ENCODE assay signal across 12 cellular contexts in the genomic region with DNA sequence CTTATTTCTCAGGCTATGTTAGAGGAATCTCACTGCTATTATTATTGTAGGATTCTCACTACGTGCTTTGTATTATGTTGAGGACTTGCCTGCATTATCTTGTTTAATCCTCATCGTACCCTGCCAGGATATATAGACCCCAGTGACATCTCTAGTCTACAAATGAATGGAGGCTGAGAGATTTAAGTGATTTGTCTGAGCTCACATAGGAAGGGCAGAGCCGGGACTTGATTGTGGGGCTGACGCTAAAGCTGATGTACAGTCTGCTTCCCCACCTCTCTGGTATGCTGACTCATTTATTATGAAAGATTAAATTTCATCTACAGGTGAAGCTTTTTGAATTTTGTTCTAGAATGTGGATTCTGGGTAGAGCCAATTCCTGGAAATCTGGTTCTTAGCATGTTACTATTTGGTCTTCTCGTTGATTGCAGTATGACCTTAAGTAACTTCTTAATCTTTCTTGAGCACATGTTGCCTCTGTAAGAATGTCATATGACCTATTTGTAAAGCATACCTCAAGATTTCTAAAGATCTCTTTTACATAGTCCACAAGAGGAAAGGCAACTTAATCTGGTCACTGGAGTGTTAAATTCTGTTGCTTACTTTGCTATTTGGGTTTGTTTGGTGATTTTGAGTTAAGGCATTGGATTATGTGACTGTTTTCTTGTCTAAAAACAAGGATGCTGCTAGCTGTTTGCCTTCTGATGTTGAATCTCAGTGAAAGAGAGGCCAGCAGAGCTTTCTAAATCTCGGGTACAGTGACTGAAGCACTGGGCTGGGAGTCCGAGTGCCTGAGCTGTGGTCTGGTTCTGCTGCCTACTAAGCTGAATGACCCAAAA. TPM values are rescaled to one million over a fixed set of nuclear protein-coding genes. Genes with fewer than 3 reads are reported as not detected.
A peak's percentile ranks its signal among the peaks of the same experiment; 100 is the strongest.
DNase-seq lines count a peak whose midpoint lies in the region; ATAC-seq, FAIRE-seq and TF ChIP-seq lines count a peak whose summit lies in the region.
"Had no signal": no experiment of that assay in that cellular context is flagged by ENCODE, and none has a peak within 500 bp of the region (broad histone marks: within the 10 kb centered on the region; RNA-seq: fewer than 3 reads in every experiment).

No MANE protein-coding gene starts in this region.

- H2BK120ac ChIP-seq in trophoblast cell (ENCODE audit: insufficient read depth, low read length, poor library complexity) = peak overlapping the region; percentile 43

- no peak overlapping the region for H2BK5ac ChIP-seq in trophoblast cell (ENCODE audit: low read depth, low read length, poor library complexity)

- no peak overlapping the region for H4K91ac ChIP-seq in trophoblast cell (ENCODE audit: low read depth, low read length)

- no peak overlapping the region for H2AK5ac ChIP-seq in trophoblast cell (ENCODE audit: low read length)

- DNase-seq in RWPE2 (ENCODE audit: low spot score) (no peak), epithelial cell of proximal tubule (ENCODE audit: low read depth) (no peak), trophoblast cell (no peak), NCI-H1436 (lab: John Stamatoyannopoulos, UW) (no peak), cerebellum (ENCODE audit: low spot score) (no peak)
- DNase-seq: activated CD4-positive, alpha-beta T cell treated with anti-CD3 and anti-CD28 coated beads, Interleukin-2, amount 50 U/mL, for 1 hour; glutamatergic neuron; NCI-H1105 treated with DMSO at 0.1 percent for 48 hours; retina had no signal

- H3K36me3 ChIP-seq in RWPE2 (ENCODE audit: low read depth) = peaks cover 10% of the 10 kb centered on the region
- H3K36me3 ChIP-seq in trophoblast cell (ENCODE audit: control insufficient read depth in 1 of 2, insufficient read depth in 2 of 2, low read length in 2 of 2) = no peaks in the 10 kb centered on the region

- H3K9ac ChIP-seq in trophoblast cell (ENCODE audit: low read length) = no peak overlapping the region

- H2AFZ ChIP-seq in trophoblast cell (ENCODE audit: insufficient read depth, low read length, poor library complexity) = no peak overlapping the region

- H3K27ac ChIP-seq in RWPE2 (ENCODE audit: poor library complexity, severe bottlenecking) (peak overlapping the region; percentile 57), trophoblast cell (ENCODE audit: low read depth, low read length) (no peak overlapping the region)

- H4K12ac ChIP-seq in trophoblast cell (ENCODE audit: low read depth, low read length) = no peak overlapping the region

- WGBS in trophoblast cell (ENCODE audit: extremely low coverage, insufficient coverage, insufficient read length) = no CpG with 5 or more reads among the region's 7 CpGs

- H3K4me3 ChIP-seq in RWPE2 (ENCODE audit: severe bottlenecking) = no peak overlapping the region
- H3K4me3 ChIP-seq in epithelial cell of proximal tubule (ENCODE audit: low read depth, low read length) = peak overlapping the region; percentile 2
- no peak overlapping the region for H3K4me3 ChIP-seq in trophoblast cell (ENCODE audit: low read depth, low read length)

- H3K14ac ChIP-seq in trophoblast cell (ENCODE audit: low read length) = no peak overlapping the region

- no peaks in the 10 kb centered on the region for H3K27me3 ChIP-seq in RWPE2 (ENCODE audit: insufficient read depth, poor library complexity, severe bottlenecking)
- H3K27me3 ChIP-seq in trophoblast cell (ENCODE audit: insufficient read depth, low read length) = no peaks in the 10 kb centered on the region

- no peak overlapping the region for H3K4me2 ChIP-seq in trophoblast cell (ENCODE audit: low read length)

- TF ChIP-seq CTCF in RWPE2 (IDR thresholded peaks at IDR 0.05; ENCODE audit: poor library complexity, severe bottlenecking) = no peak
- no peak for TF ChIP-seq CTCF in epithelial cell of proximal tubule (conservative IDR thresholded peaks at IDR 0.05; ENCODE audit: low read depth, low read length)

- H3K9me3 ChIP-seq in RWPE2 (ENCODE audit: severe bottlenecking) = no peaks in the 10 kb centered on the region
- no peaks in the 10 kb centered on the region for H3K9me3 ChIP-seq in trophoblast cell (ENCODE audit: insufficient read depth, low read depth, low read length)

- no peak overlapping the region for H2BK12ac ChIP-seq in trophoblast cell (ENCODE audit: low read length)

- H3K4me1 ChIP-seq in RWPE2 (ENCODE audit: insufficient read depth, poor library complexity, severe bottlenecking) (peaks cover 24% of the 10 kb centered on the region), trophoblast cell (ENCODE audit: control insufficient read depth in 1 of 2, insufficient read depth in 2 of 2, low read length in 2 of 2) (peaks cover 4% of the 10 kb centered on the region in 2 experiments)

- H3K79me1 ChIP-seq in trophoblast cell (ENCODE audit: low read length) = peaks cover 2% of the 10 kb centered on the region

- H4K8ac ChIP-seq in trophoblast cell (ENCODE audit: low read depth, low read length) = no peak overlapping the region

- no peak overlapping the region for H3K18ac ChIP-seq in trophoblast cell (ENCODE audit: low read length)

- H3K23ac ChIP-seq in trophoblast cell (ENCODE audit: low read length) = no peak overlapping the region

- ATAC-seq in RWPE2 (ENCODE audit: low read depth) (peak; percentile 87), GM21576 (IDR thresholded peaks at IDR 0.05; ENCODE audit: unreplicated experiment) (no peak), GM19452 (IDR thresholded peaks at IDR 0.05; ENCODE audit: unreplicated experiment) (no peak)

- peak; percentile 89 for FAIRE-seq in G401.6 (lab: Jason Lieb, UNC)

- H3K79me2 ChIP-seq in trophoblast cell (ENCODE audit: control insufficient read depth, insufficient read depth, low read length, poor library complexity) = peaks cover 4% of the 10 kb centered on the region

- peak overlapping the region; percentile 75 for H3K4ac ChIP-seq in trophoblast cell (ENCODE audit: low read depth, low read length)

RNA-seq across cellular contexts. Expression of a gene that starts 12.4 kb away (rescaled TPM):
- total RNA-seq in epithelial cell of proximal tubule (149 and 152 TPM in 2 replicates), cerebellum (138 TPM)
- polyA plus RNA-seq in trophoblast cell (2013) = 75.9 and 83.4 TPM in 2 replicates

RNA-seq across cellular contexts. Expression of a gene that starts 40.6 kb away (rescaled TPM):
- total RNA-seq in epithelial cell of proximal tubule (not detected in 2 replicates), cerebellum (1.8 TPM)
- not detected in 2 replicates for polyA plus RNA-seq in trophoblast cell (2013)

RNA-seq across cellular contexts. Expression of a gene that starts 52.0 kb away (rescaled TPM):
- total RNA-seq in epithelial cell of proximal tubule (not detected in 2 replicates), cerebellum (0.36 TPM)
- polyA plus RNA-seq in trophoblast cell (2013) = 0.03 and 0.04 TPM in 2 replicates
